Comparison of ENCODE assay signal across 8 cellular contexts in the genomic region with DNA sequence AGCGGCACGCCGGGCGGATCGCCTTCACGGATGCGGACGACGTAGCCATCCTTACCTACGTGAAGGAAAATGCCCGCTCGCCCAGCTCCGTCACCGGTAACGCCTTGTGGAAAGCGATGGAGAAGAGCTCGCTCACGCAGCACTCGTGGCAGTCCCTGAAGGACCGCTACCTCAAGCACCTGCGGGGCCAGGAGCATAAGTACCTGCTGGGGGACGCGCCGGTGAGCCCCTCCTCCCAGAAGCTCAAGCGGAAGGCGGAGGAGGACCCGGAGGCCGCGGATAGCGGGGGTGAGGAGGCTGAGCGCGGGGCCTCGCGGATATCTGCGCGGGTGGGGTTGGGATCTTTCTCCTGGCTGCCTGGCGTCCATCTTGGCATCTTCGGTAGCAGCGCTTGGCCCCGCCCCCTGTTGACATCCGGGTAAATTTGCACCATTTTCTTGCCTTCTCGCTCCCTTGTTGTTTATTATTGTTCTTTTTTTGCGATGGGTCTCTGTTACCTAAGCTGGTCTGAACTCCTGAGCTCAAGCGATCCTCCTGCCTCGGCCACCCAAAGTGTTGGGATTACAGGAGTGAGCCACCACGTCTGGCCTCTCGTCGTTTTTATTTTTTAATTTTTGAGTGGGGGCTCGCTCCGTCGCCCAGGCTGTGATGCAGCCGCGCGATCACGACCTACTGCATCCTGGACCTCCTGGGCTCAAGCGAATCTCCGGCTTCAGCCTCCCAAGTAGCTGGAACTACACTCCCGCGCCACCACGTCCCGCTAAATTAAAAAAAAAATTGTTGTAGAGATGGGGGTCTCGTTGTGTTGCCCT. TPM values are rescaled to one million over a fixed set of nuclear protein-coding genes. Genes with fewer than 3 reads are reported as not detected.
DNase-seq lines count a peak whose midpoint lies in the region; ATAC-seq and TF ChIP-seq lines count a peak whose summit lies in the region.

No MANE protein-coding gene starts in this region.

- H3K4me1 Mint-ChIP-seq in T-helper 2 cell treated with Interferon-gamma antibody and Interleukin-4, amounts not matched to agents 5 μg/mL and 100 μg/mL, for 36 hours (ENCODE audit: low read depth), result peaks cover 42% of the 10 kb centered on the region

- no peaks in the 10 kb centered on the region for H3K9me2 ChIP-seq in hepatocyte (replicated peaks; ENCODE audit: insufficient read depth)

- H3K27me3 ChIP-seq in ascending aorta, result no peaks in the 10 kb centered on the region
- no peaks in the 10 kb centered on the region for H3K27me3 ChIP-seq in hepatocyte

- H3K9me3 Mint-ChIP-seq in T-helper 2 cell treated with Interferon-gamma antibody and Interleukin-4, amounts not matched to agents 5 μg/mL and 100 μg/mL, for 36 hours, result no peaks in the 10 kb centered on the region

- intact Hi-C loops in ascending aorta (cut with DNase I), result loop anchor here (5.0 kb wide), 1 partner anchor 81 kb away; the partner anchor contains the start of gene GABARAPL2

- TF ChIP-seq CTCF in GM13976 (IDR thresholded peaks at IDR 0.05; ENCODE audit: borderline replicate concordance, control extremely low read depth, extremely low read depth, insufficient read depth, missing control alignments), result no peak
- TF ChIP-seq CTCF in ascending aorta (IDR thresholded peaks at IDR 0.05), result peak in 1 of 3 experiments; percentile 12
- no peak for TF ChIP-seq CTCF in hepatocyte (IDR thresholded peaks at IDR 0.05; ENCODE audit: poor library complexity)

- DNase-seq in GM13976 (ENCODE audit: low spot score), result peak; percentile 83
- peak; percentile 55 for DNase-seq in NCI-H1436 (lab: John Stamatoyannopoulos, UW)
- peak; percentile 83 for DNase-seq in T-helper 2 cell treated with Interferon-gamma antibody and Interleukin-4, amounts not matched to agents 5 μg/mL and 100 μg/mL, for 36 hours (ENCODE audit: low spot score)
- peak; percentile 45 to 91 for DNase-seq in ascending aorta (ENCODE audit: low spot score in 2 of 2)
- peak; percentile 92 for DNase-seq in hepatocyte (ENCODE audit: low spot score)
- DNase-seq in retina, result peak; percentile 96
- DNase-seq in cortex of kidney (lab: John Stamatoyannopoulos, UW), result no peak

- H3K36me3 Mint-ChIP-seq in T-helper 2 cell treated with Interferon-gamma antibody and Interleukin-4, amounts not matched to agents 5 μg/mL and 100 μg/mL, for 36 hours (ENCODE audit: low read depth), result peaks cover 46% of the 10 kb centered on the region

- H3K79me2 ChIP-seq in hepatocyte, result peaks cover 86% of the 10 kb centered on the region

- WGBS in hepatocyte (ENCODE audit: low lambda C conversion rate, missing lambda C conversion rate), result 2% methylated on average over 52 of the region's 62 CpGs

- H3K27ac ChIP-seq in ascending aorta (peak overlapping the region; percentile 96 to 97), hepatocyte (peak overlapping the region; percentile 98)

- H3K9me3 ChIP-seq in ascending aorta (no peaks in the 10 kb centered on the region), hepatocyte (ENCODE audit: low read depth) (no peaks in the 10 kb centered on the region)

- H3K4me1 ChIP-seq in ascending aorta (peaks cover 12 to 37% of the 10 kb centered on the region in 2 donors), hepatocyte (ENCODE audit: insufficient read depth) (peaks cover 18% of the 10 kb centered on the region)

- peak overlapping the region; percentile 93 for H3K4me3 Mint-ChIP-seq in T-helper 2 cell treated with Interferon-gamma antibody and Interleukin-4, amounts not matched to agents 5 μg/mL and 100 μg/mL, for 36 hours

- in situ Hi-C loops in GM13976 (cut with MboI; ENCODE audit: low sequenced_read_pairs, unreplicated experiment), result loop anchor here (10.0 kb wide), 1 partner anchor 116 kb away; no protein-coding TSS in a partner anchor

- H3K4me2 ChIP-seq in hepatocyte, result peak overlapping the region; percentile 77

- peak overlapping the region; percentile 97 for H3K27ac Mint-ChIP-seq in T-helper 2 cell treated with Interferon-gamma antibody and Interleukin-4, amounts not matched to agents 5 μg/mL and 100 μg/mL, for 36 hours

- H4K20me1 ChIP-seq in hepatocyte (ENCODE audit: insufficient read depth, poor library complexity, severe bottlenecking), result peaks cover 62% of the 10 kb centered on the region

- H3K36me3 ChIP-seq in ascending aorta (peaks cover 3 to 13% of the 10 kb centered on the region in 2 donors), hepatocyte (replicated peaks; ENCODE audit: insufficient read depth, low read depth) (no peaks in the 10 kb centered on the region)

- ATAC-seq in HG02678 (IDR thresholded peaks at IDR 0.05; ENCODE audit: unreplicated experiment), result peak; percentile 33

- H2AFZ ChIP-seq in hepatocyte, result peak overlapping the region; percentile 49

- H3K4me3 ChIP-seq in ascending aorta (peak overlapping the region; percentile 96 to 97), hepatocyte (peak overlapping the region; percentile 70)

- H3K27me3 Mint-ChIP-seq in T-helper 2 cell treated with Interferon-gamma antibody and Interleukin-4, amounts not matched to agents 5 μg/mL and 100 μg/mL, for 36 hours (ENCODE audit: low read depth), result no peaks in the 10 kb centered on the region

RNA-seq across cellular contexts. Expression of gene TERF2IP, which starts 0.9 kb away (rescaled TPM):
- total RNA-seq in ascending aorta (41.0 TPM), hepatocyte (48.9 and 50.2 TPM in 2 replicates)
- 75.2 and 78.5 TPM in 2 replicates for polyA plus RNA-seq in hepatocyte

RNA-seq across cellular contexts. Expression of gene KARS1, which starts 1.0 kb away (rescaled TPM):
- total RNA-seq in ascending aorta (65.2 TPM), hepatocyte (120 and 126 TPM in 2 replicates)
- 86.6 and 112 TPM in 2 replicates for polyA plus RNA-seq in hepatocyte

RNA-seq across cellular contexts. Expression of gene ADAT1, which starts 25.4 kb away (rescaled TPM):
- total RNA-seq in ascending aorta, result 21.2 TPM
- total RNA-seq in hepatocyte, result 29.5 and 37.9 TPM in 2 replicates
- polyA plus RNA-seq in hepatocyte, result 16.1 and 21.2 TPM in 2 replicates

RNA-seq across cellular contexts. Expression of gene CPHXL2, which starts 28.3 kb away (rescaled TPM):
- not detected for total RNA-seq in ascending aorta
- total RNA-seq in hepatocyte, result not detected in 2 replicates
- not detected in 2 replicates for polyA plus RNA-seq in hepatocyte

RNA-seq across cellular contexts. Expression of gene DUXB, which starts 52.8 kb away (rescaled TPM):
- total RNA-seq in ascending aorta (not detected), hepatocyte (not detected in 2 replicates)
- polyA plus RNA-seq in hepatocyte, result not detected in 2 replicates
